In genomic region chr15:42272768-42273098, GRCh38 we compare ENCODE assay signal across 8 cellular contexts. TPM values are rescaled to one million over a fixed set of nuclear protein-coding genes. Genes with fewer than 3 reads are reported as not detected.
DNase-seq lines count a peak whose midpoint lies in the region; ATAC-seq and TF ChIP-seq lines count a peak whose summit lies in the region.

No MANE protein-coding gene starts in this region.

- H3K27ac Mint-ChIP-seq in activated T-helper 17 cell treated with anti-CD3 and anti-CD28 coated beads, Interleukin-2, amount 50 U/mL, for 72 hours: peak overlapping the region; percentile 100

- no peaks in the 10 kb centered on the region for H3K27me3 Mint-ChIP-seq in activated T-helper 17 cell treated with anti-CD3 and anti-CD28 coated beads, Interleukin-2, amount 50 U/mL, for 72 hours

- peak overlapping the region; percentile 97 for H3K4me3 ChIP-seq in iPS-18a (ENCODE audit: low read length)
- H3K4me3 ChIP-seq in stomach: peak overlapping the region; percentile 56 to 76 (median 68)

- H3K27me3 ChIP-seq in iPS-18a (ENCODE audit: control insufficient read depth, insufficient read depth, low read length): no peaks in the 10 kb centered on the region
- H3K27me3 ChIP-seq in stomach: no peaks in the 10 kb centered on the region

- peaks cover 58% of the 10 kb centered on the region for H3K36me3 Mint-ChIP-seq in activated T-helper 17 cell treated with anti-CD3 and anti-CD28 coated beads, Interleukin-2, amount 50 U/mL, for 72 hours (ENCODE audit: low read depth)

- H3K4me1 ChIP-seq in iPS-18a (ENCODE audit: control insufficient read depth, low read depth, low read length) (peaks cover 12% of the 10 kb centered on the region), stomach (peaks cover 34 to 67% (median 53%) of the 10 kb centered on the region in 4 donors)

- WGBS in stomach, 5 donors: 0 to 1% (median 0%) methylated on average over 8 to 9 of the region's 9 CpGs

- intact Hi-C loops in stomach (cut with DNase I; ENCODE audit: low total_unique reads): no loop called here

- peak overlapping the region; percentile 96 for H3K4me3 Mint-ChIP-seq in activated T-helper 17 cell treated with anti-CD3 and anti-CD28 coated beads, Interleukin-2, amount 50 U/mL, for 72 hours

- peak; percentile 1 for ATAC-seq in HG02885 (IDR thresholded peaks at IDR 0.05; ENCODE audit: poor library complexity, unreplicated experiment)
- no peak for ATAC-seq in activated T-helper 17 cell treated with anti-CD3 and anti-CD28 coated beads, Interleukin-2, amount 50 U/mL, for 72 hours (replicated peaks)

- no peaks in the 10 kb centered on the region for H3K9me3 ChIP-seq in iPS-18a (ENCODE audit: control insufficient read depth, low read depth, low read length)
- no peaks in the 10 kb centered on the region for H3K9me3 ChIP-seq in stomach

- H3K27ac ChIP-seq in iPS-18a (ENCODE audit: low read length) (no peak overlapping the region), stomach (peak overlapping the region; percentile 96 to 100 (median 99))

- peaks cover 3% of the 10 kb centered on the region for H3K36me3 ChIP-seq in iPS-18a (ENCODE audit: control insufficient read depth, low read depth, low read length)
- peaks cover 5 to 14% (median 7%) of the 10 kb centered on the region in 4 donors for H3K36me3 ChIP-seq in stomach

- TF ChIP-seq CTCF in stomach (IDR thresholded peaks at IDR 0.05): no peak

- TF ChIP-seq EP300 in stomach (IDR thresholded peaks at IDR 0.05): no peak

- TF ChIP-seq POLR2A in stomach (IDR thresholded peaks at IDR 0.05): no peak

- H3K9ac ChIP-seq in iPS-18a (ENCODE audit: low read length): peak overlapping the region; percentile 79

- no peaks in the 10 kb centered on the region for H3K9me3 Mint-ChIP-seq in activated T-helper 17 cell treated with anti-CD3 and anti-CD28 coated beads, Interleukin-2, amount 50 U/mL, for 72 hours

- H3K4me1 Mint-ChIP-seq in activated T-helper 17 cell treated with anti-CD3 and anti-CD28 coated beads, Interleukin-2, amount 50 U/mL, for 72 hours: peaks cover 24% of the 10 kb centered on the region

- DNase-seq in stomach: no peak
- DNase-seq in medulla oblongata (ENCODE audit: extremely low spot score): no peak
- no peak for DNase-seq in DMS114 treated with DMSO at 0.1 percent for 48 hours (lab: John Stamatoyannopoulos, UW; ENCODE audit: unreplicated experiment)
- no peak for DNase-seq in HK-2 (ENCODE audit: unreplicated experiment)
- DNase-seq in NOMO-1 (lab: John Stamatoyannopoulos, UW; ENCODE audit: unreplicated experiment in 2 of 2): no peak

RNA-seq across cellular contexts. Expression of gene GANC, which starts 0.3 kb away (rescaled TPM):
- 10 to 100 TPM; 27.6 to 29.2 TPM for total RNA-seq in activated T-helper 17 cell treated with anti-CD3 and anti-CD28 coated beads, Interleukin-2, amount 50 U/mL, for 72 hours
- total RNA-seq in stomach: 10 to 100 TPM; 10.1 to 77.6 (median 26.6) TPM
- 1 to 10 TPM; 5.2 to 7.3 (median 5.3) TPM for polyA plus RNA-seq in stomach

RNA-seq across cellular contexts. Expression of gene TMEM87A, which starts 0.5 kb away (rescaled TPM):
- total RNA-seq in activated T-helper 17 cell treated with anti-CD3 and anti-CD28 coated beads, Interleukin-2, amount 50 U/mL, for 72 hours: 10 to 100 TPM; 43.5 to 46.8 TPM
- 100 to 1,000 TPM in 1 of 5 donors, 10 to 100 TPM in 4; 12.3 to 128 (median 42.3) TPM for total RNA-seq in stomach
- 10 to 100 TPM; 11.8 to 25.7 (median 19.3) TPM for polyA plus RNA-seq in stomach
